Comparison of ENCODE assay signal across 8 cellular contexts in the genomic region with DNA sequence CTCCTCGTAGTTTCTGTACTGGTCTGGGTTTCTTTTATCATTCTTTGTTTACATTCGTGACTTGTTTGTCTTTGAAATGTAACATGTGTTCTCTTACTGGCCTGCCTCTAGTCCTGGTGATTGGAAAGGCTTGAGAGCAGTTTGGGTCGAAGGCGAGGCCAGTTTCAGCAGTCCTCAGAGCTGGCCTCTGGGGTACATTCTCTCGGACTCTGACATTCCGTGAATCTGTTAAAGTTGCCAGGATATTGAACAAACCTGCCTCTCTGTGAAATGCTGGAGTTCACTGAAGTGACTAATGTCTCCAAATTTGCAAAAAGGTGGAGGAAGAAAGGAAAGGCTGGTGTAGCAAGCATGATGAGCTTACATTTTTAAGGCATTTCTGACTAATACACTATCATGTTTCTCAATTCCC. TPM values are rescaled to one million over a fixed set of nuclear protein-coding genes. Genes with fewer than 3 reads are reported as not detected.
DNase-seq lines count a peak whose midpoint lies in the region; TF ChIP-seq lines count a peak whose summit lies in the region.

No MANE protein-coding gene starts in this region.

- no peaks in the 10 kb centered on the region for H3K9me2 ChIP-seq in DOHH2 (replicated peaks; ENCODE audit: control insufficient read depth, low read length)
- H3K9me2 ChIP-seq in Karpas-422 (replicated peaks; ENCODE audit: insufficient read depth, low read length), result no peaks in the 10 kb centered on the region

- H4K20me1 ChIP-seq in DOHH2 (ENCODE audit: control insufficient read depth, insufficient read depth, low read depth, low read length) (no peaks in the 10 kb centered on the region), Karpas-422 (ENCODE audit: insufficient read depth, low read depth, low read length) (no peaks in the 10 kb centered on the region)

- no peak overlapping the region for H3K9ac ChIP-seq in Karpas-422 (ENCODE audit: low read length)

- DNase-seq in adrenal gland (peak; percentile 26 to 56 (median 40)), right atrium auricular region (ENCODE audit: low spot score) (no peak), progenitor cell of endocrine pancreas (ENCODE audit: low spot score, unreplicated experiment) (peak; percentile 39), Karpas-422 (no peak), MV-4-11 (lab: John Stamatoyannopoulos, UW) (no peak)
- DNase-seq in NK-92 treated with Interleukin-12 subunit alpha and Interleukin-12 subunit beta, amount 100 ng/mL, for 24 hours (lab: John Stamatoyannopoulos, UW), result no peak

- intact Hi-C loops in adrenal gland (cut with DNase I), result no loop called here

- H3K4me1 ChIP-seq in DOHH2 (ENCODE audit: control insufficient read depth, low read length) (peaks cover 10% of the 10 kb centered on the region; the same call in 1 of the 2 replicates), adrenal gland (replicated peaks in 1 of 2) (peaks cover 6 to 33% of the 10 kb centered on the region in 2 donors), right atrium auricular region (peaks cover 0 to 26% of the 10 kb centered on the region in 2 donors), Karpas-422 (ENCODE audit: low read length) (no peaks in the 10 kb centered on the region)

- H3K27ac Mint-ChIP-seq in IgD-negative memory B cell, result no peak overlapping the region
- peak overlapping the region; percentile 99 for H3K27ac Mint-ChIP-seq in progenitor cell of endocrine pancreas

- H2AFZ ChIP-seq in Karpas-422 (ENCODE audit: low read length), result no peak overlapping the region

- H3K27ac ChIP-seq in DOHH2 (ENCODE audit: low read depth, low read length) (no peak overlapping the region), adrenal gland (peak overlapping the region in 4 of 5 donors; percentile 84 to 94 (median 92)), right atrium auricular region (peak overlapping the region; percentile 89 to 97), Karpas-422 (ENCODE audit: low read length) (no peak overlapping the region)

- H3K4me2 ChIP-seq in DOHH2 (ENCODE audit: low read length), result peak overlapping the region; percentile 86
- no peak overlapping the region for H3K4me2 ChIP-seq in Karpas-422 (ENCODE audit: low read depth, low read length, poor library complexity, severe bottlenecking)

- H3K27me3 ChIP-seq in DOHH2 (ENCODE audit: control insufficient read depth, low read length) (no peaks in the 10 kb centered on the region), adrenal gland (no peaks in the 10 kb centered on the region), right atrium auricular region (no peaks in the 10 kb centered on the region), Karpas-422 (ENCODE audit: low read length) (0 out of 2 replicates have a peak, but pooled peaks cover 2% of the 10 kb centered on the region)

- peaks cover 39% of the 10 kb centered on the region for H3K27me3 Mint-ChIP-seq in IgD-negative memory B cell
- no peaks in the 10 kb centered on the region for H3K27me3 Mint-ChIP-seq in progenitor cell of endocrine pancreas

- H3K9me3 ChIP-seq in DOHH2 (ENCODE audit: control insufficient read depth, insufficient read depth, low read length), result peaks cover 18% of the 10 kb centered on the region
- peaks cover 0 to 9% (median 9%) of the 10 kb centered on the region in 3 donors for H3K9me3 ChIP-seq in adrenal gland (replicated peaks in 1 of 3)
- peaks cover 0 to 22% of the 10 kb centered on the region in 2 donors for H3K9me3 ChIP-seq in right atrium auricular region
- no peaks in the 10 kb centered on the region; the same call in 1 of the 2 replicates for H3K9me3 ChIP-seq in Karpas-422 (ENCODE audit: low read length)

- peaks cover 13% of the 10 kb centered on the region for H3F3A ChIP-seq in DOHH2 (ENCODE audit: control insufficient read depth, insufficient read depth)

- peak in 1 of 2 donors; percentile 59 for TF ChIP-seq POLR2A in adrenal gland (IDR thresholded peaks at IDR 0.05)

- 0 to 5% (median 1%) methylated on average over 6 of the region's 6 CpGs for WGBS in adrenal gland, 4 donors

- peaks cover 26% of the 10 kb centered on the region for H3K79me2 ChIP-seq in DOHH2 (ENCODE audit: control insufficient read depth, low read length)
- no peaks in the 10 kb centered on the region for H3K79me2 ChIP-seq in Karpas-422 (ENCODE audit: low read length)

- H3K4me3 Mint-ChIP-seq in IgD-negative memory B cell, result peak overlapping the region; percentile 61 to 81 (median 62)
- H3K4me3 Mint-ChIP-seq in progenitor cell of endocrine pancreas (ENCODE audit: low read depth), result peak overlapping the region; percentile 89

- peaks cover 5 to 23% (median 12%) of the 10 kb centered on the region in 3 donors for H3K9me3 Mint-ChIP-seq in IgD-negative memory B cell
- peaks cover 16% of the 10 kb centered on the region for H3K9me3 Mint-ChIP-seq in progenitor cell of endocrine pancreas (ENCODE audit: low read depth)

- H3K4me1 Mint-ChIP-seq in IgD-negative memory B cell (peaks cover 2 to 14% (median 9%) of the 10 kb centered on the region in 3 donors), progenitor cell of endocrine pancreas (ENCODE audit: low read depth) (peaks cover 37% of the 10 kb centered on the region)

- no peak for TF ChIP-seq CTCF in DOHH2 (IDR thresholded peaks at IDR 0.05; ENCODE audit: low read depth, low read length, poor library complexity, severe bottlenecking)
- TF ChIP-seq CTCF in adrenal gland (IDR thresholded peaks at IDR 0.05), result no peak
- TF ChIP-seq CTCF in right atrium auricular region (IDR thresholded peaks at IDR 0.05), result no peak
- no peak for TF ChIP-seq CTCF in progenitor cell of endocrine pancreas (IDR thresholded peaks at IDR 0.05; ENCODE audit: unreplicated experiment)

- peaks cover 5% of the 10 kb centered on the region for H3K36me3 ChIP-seq in DOHH2 (ENCODE audit: control insufficient read depth, low read length)
- H3K36me3 ChIP-seq in adrenal gland (replicated peaks in 1 of 2), result no peaks in the 10 kb centered on the region
- no peaks in the 10 kb centered on the region for H3K36me3 ChIP-seq in right atrium auricular region
- H3K36me3 ChIP-seq in Karpas-422 (ENCODE audit: insufficient read depth, low read length), result no peaks in the 10 kb centered on the region

- H3K36me3 Mint-ChIP-seq in IgD-negative memory B cell (no peaks in the 10 kb centered on the region), progenitor cell of endocrine pancreas (ENCODE audit: insufficient read depth) (peaks cover 32% of the 10 kb centered on the region)

- H3K4me3 ChIP-seq in DOHH2 (ENCODE audit: low read length) (peak overlapping the region; percentile 93), adrenal gland (peak overlapping the region; percentile 12 to 96 (median 74)), right atrium auricular region (peak overlapping the region; percentile 79 to 99), Karpas-422 (ENCODE audit: low read length) (no peak overlapping the region)

RNA-seq across cellular contexts. Expression of a gene that starts 1.5 kb away (rescaled TPM):
- polyA plus RNA-seq in IgD-negative memory B cell, result 0.18 TPM
- total RNA-seq in adrenal gland, result 100 to 1,000 TPM in 4 of 8 donors, 10 to 100 TPM in 4; 26.1 to 165 (median 99.3) TPM
- polyA plus RNA-seq in adrenal gland, result 10 to 100 TPM; 32.4 to 60.5 (median 47.5) TPM
- total RNA-seq in right atrium auricular region, result 10 to 100 TPM; 53.2 to 59.4 TPM
- 195 and 232 TPM in 2 replicates for total RNA-seq in progenitor cell of endocrine pancreas
- total RNA-seq in Karpas-422 (2014; rRNA removed; shearing (Covaris generic); ENCODE audit: low replicate concordance), result 130 and 189 TPM in 2 replicates

Comparison
In these comparisons a context has a peak if more than half of its experiments do, and no peak if none do; other contexts are left out.
1. H3K27ac ChIP-seq: peak in adrenal gland (4 of 5) and right atrium auricular region (2 of 2); none in DOHH2 (single experiment) and Karpas-422 (single experiment).
2. DNase-seq: peak in adrenal gland (7 of 7) and progenitor cell of endocrine pancreas (single experiment); none in right atrium auricular region (single experiment), Karpas-422 (single experiment), NK-92 treated with Interleukin-12 subunit alpha and Interleukin-12 subunit beta, amount 100 ng/mL, for 24 hours (single experiment) and MV-4-11 (single experiment).